Comparison of ENCODE assay signal across 22 cellular contexts in genomic region chr15:52717924-52718323, GRCh38. TPM values are rescaled to one million over a fixed set of nuclear protein-coding genes. Genes with fewer than 3 reads are reported as not detected.
DNase-seq lines count a peak whose midpoint lies in the region; ATAC-seq, FAIRE-seq and TF ChIP-seq lines count a peak whose summit lies in the region.
"Had no signal": no experiment of that assay in that cellular context is flagged by ENCODE, and none has a peak within 500 bp of the region (broad histone marks: within the 10 kb centered on the region; RNA-seq: fewer than 3 reads in every experiment).

No MANE protein-coding gene starts in this region.

- 85% methylated on average over 6 of the region's 6 CpGs for WGBS in A549 (ENCODE audit: missing lambda C conversion rate)

- no peak overlapping the region for H3K4me3 ChIP-seq in A549

- TF ChIP-seq CTCF in A549 (IDR thresholded peaks at IDR 0.05) = no peak
- TF ChIP-seq CTCF in neural crest cell (conservative IDR thresholded peaks at IDR 0.05) = no peak
- no peak for TF ChIP-seq CTCF in mesothelial cell of epicardium (IDR thresholded peaks at IDR 0.05; ENCODE audit: unreplicated experiment)

- FAIRE-seq in A549 (lab: Jason Lieb, UNC) = no peak

- H3K27ac ChIP-seq in A549 = no peak overlapping the region
- H3K27ac ChIP-seq: 22Rv1, KMS-11 had no signal

- H3K27ac Mint-ChIP-seq in neural crest cell (ENCODE audit: unreplicated experiment) (peak overlapping the region; percentile 14), mesothelial cell of epicardium (no peak overlapping the region)
- no peak overlapping the region for H3K27ac Mint-ChIP-seq in activated CD4-positive, alpha-beta memory T cell treated with anti-CD3 and anti-CD28 coated beads for 36 hours
- H3K27ac Mint-ChIP-seq: B cell; CD4-positive, CD25-positive, alpha-beta regulatory T cell had no signal

- DNase-seq in A549 (ENCODE audit: low read depth in 1 of 2, low spot score in 1 of 2) (no peak), amniotic epithelial cell (ENCODE audit: low read depth) (peak; percentile 27), iPS-NIHi11 (ENCODE audit: low spot score) (peak; percentile 16), neural crest cell (ENCODE audit: low read depth, low spot score) (no peak), iPS-NIHi7 (ENCODE audit: extremely low spot score) (no peak), mesothelial cell of epicardium (ENCODE audit: low spot score in 2 of 2, unreplicated experiment in 2 of 2) (no peak), SIG-M5 (lab: John Stamatoyannopoulos, UW) (no peak)
- DNase-seq in activated CD4-positive, alpha-beta memory T cell treated with anti-CD3 and anti-CD28 coated beads for 36 hours = no peak
- DNase-seq: CD4-positive, CD25-positive, alpha-beta regulatory T cell; COR-L47; DMS153; GDM1; GOT3; NCI-H1417; NCI-H187; NCI-H2107; NCI-H510A; NCI-H748 treated with DMSO at 0.1 percent for 48 hours; SHP77 had no signal

- POLR2A ChIA-PET in A549 (lab: Yijun Ruan, JAX) = no interaction called here
- POLR2A ChIA-PET in activated CD4-positive, alpha-beta memory T cell treated with anti-CD3 and anti-CD28 coated beads for 36 hours (lab: Charles Lee) = no interaction called here

- H3K4me1 ChIP-seq in A549 = no peaks in the 10 kb centered on the region

- no peak overlapping the region for H3K4me3 Mint-ChIP-seq in neural crest cell
- H3K4me3 Mint-ChIP-seq in mesothelial cell of epicardium = no peak overlapping the region
- H3K4me3 Mint-ChIP-seq in activated CD4-positive, alpha-beta memory T cell treated with anti-CD3 and anti-CD28 coated beads for 36 hours = no peak overlapping the region
- H3K4me3 Mint-ChIP-seq: B cell; CD4-positive, CD25-positive, alpha-beta regulatory T cell had no signal

- H3K36me3 Mint-ChIP-seq in neural crest cell (ENCODE audit: low read depth) = no peaks in the 10 kb centered on the region
- H3K36me3 Mint-ChIP-seq in mesothelial cell of epicardium = no peaks in the 10 kb centered on the region
- no peaks in the 10 kb centered on the region for H3K36me3 Mint-ChIP-seq in activated CD4-positive, alpha-beta memory T cell treated with anti-CD3 and anti-CD28 coated beads for 36 hours
- H3K36me3 Mint-ChIP-seq: CD4-positive, CD25-positive, alpha-beta regulatory T cell had no signal

- CTCF ChIA-PET in A549 (lab: Yijun Ruan, JAX) = interaction anchor here (1.5 to 4.7 kb wide), 4 partner anchors 8 to 501 kb away, joined by 4 to 20 read pairs (median 8); no protein-coding TSS in a partner anchor
- CTCF ChIA-PET in activated CD4-positive, alpha-beta memory T cell treated with anti-CD3 and anti-CD28 coated beads for 36 hours (lab: Charles Lee) = no interaction called here

- peak; percentile 46 to 57; a peak in 3 of 6 replicates for ATAC-seq in A549

- peaks cover 9% of the 10 kb centered on the region for H3K4me1 Mint-ChIP-seq in neural crest cell
- H3K4me1 Mint-ChIP-seq in mesothelial cell of epicardium = no peaks in the 10 kb centered on the region
- no peaks in the 10 kb centered on the region for H3K4me1 Mint-ChIP-seq in activated CD4-positive, alpha-beta memory T cell treated with anti-CD3 and anti-CD28 coated beads for 36 hours (ENCODE audit: low read depth)
- H3K4me1 Mint-ChIP-seq: CD4-positive, CD25-positive, alpha-beta regulatory T cell had no signal

- H3K9me3 ChIP-seq in A549 = no peaks in the 10 kb centered on the region

- no peak for TF ChIP-seq EP300 in A549 (IDR thresholded peaks at IDR 0.05)

- TF ChIP-seq POLR2A in A549 (IDR thresholded peaks at IDR 0.05; ENCODE audit: low read length) = no peak

- H3K27me3 Mint-ChIP-seq in neural crest cell (ENCODE audit: low read depth) (no peaks in the 10 kb centered on the region), mesothelial cell of epicardium (ENCODE audit: low read depth) (no peaks in the 10 kb centered on the region)
- no peaks in the 10 kb centered on the region for H3K27me3 Mint-ChIP-seq in activated CD4-positive, alpha-beta memory T cell treated with anti-CD3 and anti-CD28 coated beads for 36 hours
- H3K27me3 Mint-ChIP-seq: B cell had no signal

- TF ChIP-seq RAD21 in A549 (conservative IDR thresholded peaks at IDR 0.05 in 1 of 2, IDR thresholded peaks at IDR 0.05 in 1 of 2) = no peak

- H3K9me3 Mint-ChIP-seq in neural crest cell (peaks cover 3% of the 10 kb centered on the region), mesothelial cell of epicardium (no peaks in the 10 kb centered on the region)
- H3K9me3 Mint-ChIP-seq in activated CD4-positive, alpha-beta memory T cell treated with anti-CD3 and anti-CD28 coated beads for 36 hours = no peaks in the 10 kb centered on the region

- no peak overlapping the region for H3K4me2 ChIP-seq in A549
- H3K4me2 ChIP-seq: KMS-11 had no signal

- intact Hi-C loops in activated CD4-positive, alpha-beta memory T cell treated with anti-CD3 and anti-CD28 coated beads for 36 hours (cut with micrococcal nuclease) = no loop called here

TF ChIP-seq in A549, 52 proteins besides CTCF, POLR2A, EP300 and RAD21:
- TF ChIP-seq ATOH8 (CRISPR knock-in tag; IDR thresholded peaks at IDR 0.05; ENCODE audit: low read depth) (no peak), TFCP2L1 (CRISPR knock-in tag; IDR thresholded peaks at IDR 0.05) (no peak), FOSB (CRISPR knock-in tag; IDR thresholded peaks at IDR 0.05) (no peak), HOXB5 (CRISPR knock-in tag; IDR thresholded peaks at IDR 0.05) (no peak), TP53 (CRISPR knock-in tag; IDR thresholded peaks at IDR 0.05) (no peak), REST (IDR thresholded peaks at IDR 0.05) (no peak)
- TF ChIP-seq, protein P1, sequence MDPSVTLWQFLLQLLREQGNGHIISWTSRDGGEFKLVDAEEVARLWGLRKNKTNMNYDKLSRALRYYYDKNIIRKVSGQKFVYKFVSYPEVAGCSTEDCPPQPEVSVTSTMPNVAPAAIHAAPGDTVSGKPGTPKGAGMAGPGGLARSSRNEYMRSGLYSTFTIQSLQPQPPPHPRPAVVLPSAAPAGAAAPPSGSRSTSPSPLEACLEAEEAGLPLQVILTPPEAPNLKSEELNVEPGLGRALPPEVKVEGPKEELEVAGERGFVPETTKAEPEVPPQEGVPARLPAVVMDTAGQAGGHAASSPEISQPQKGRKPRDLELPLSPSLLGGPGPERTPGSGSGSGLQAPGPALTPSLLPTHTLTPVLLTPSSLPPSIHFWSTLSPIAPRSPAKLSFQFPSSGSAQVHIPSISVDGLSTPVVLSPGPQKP (IDR thresholded peaks at IDR 0.05; ENCODE audit: low read depth, low read length) = no peak

RNA-seq across cellular contexts. Expression of gene ATOSA, which starts 38.7 kb away (rescaled TPM):
- polyA plus RNA-seq in A549 (2011; rRNA removed) (22.6 and 25.9 TPM in 2 replicates), A549 (2017; fragmentation: RNase III; extraction: RNeasy Plus Mini Kit Qiagen cat#74134 plus additional on column Dnase treatment) (7.8 to 10.0 TPM (median 9.2 TPM) in 3 replicates)
- 2.3 and 2.7 TPM in 2 replicates for polyA plus RNA-seq in A549 (2012; cell fraction: cytosol; rRNA removed)
- polyA plus RNA-seq in A549 (2012; cell fraction: nucleus; rRNA removed) = 3.5 and 5.2 TPM in 2 replicates
- 23.0 and 31.0 TPM in 2 replicates for polyA minus RNA-seq in A549 (2011; rRNA and poly(A)+ RNA removed)
- total RNA-seq in neural crest cell (14.9 and 15.8 TPM in 2 replicates), mesothelial cell of epicardium (38.8 to 43.7 TPM (median 41.4 TPM) in 3 replicates)
- 10 to 100 TPM; 18.2 to 19.3 TPM for total RNA-seq in activated CD4-positive, alpha-beta memory T cell treated with anti-CD3 and anti-CD28 coated beads for 36 hours

Comparison
In these comparisons a context has a peak if more than half of its experiments do, and no peak if none do; other contexts are left out.
1. DNase-seq: peak in amniotic epithelial cell (single experiment) and iPS-NIHi11 (single experiment); none in A549 (0 of 2), neural crest cell (single experiment), iPS-NIHi7 (single experiment), mesothelial cell of epicardium (0 of 2), activated CD4-positive, alpha-beta memory T cell treated with anti-CD3 and anti-CD28 coated beads for 36 hours (single experiment) and SIG-M5 (single experiment).